Comparison of ENCODE assay signal across 12 cellular contexts in genomic region chr11:14764213-14764898, GRCh38.
A peak's percentile ranks its signal among the peaks of the same experiment; 100 is the strongest.
DNase-seq lines count a peak whose midpoint lies in the region; ATAC-seq and TF ChIP-seq lines count a peak whose summit lies in the region.
"Had no signal": no experiment of that assay in that cellular context is flagged by ENCODE, and none has a peak within 500 bp of the region (broad histone marks: within the 10 kb centered on the region; RNA-seq: fewer than 3 reads in every experiment).

No MANE protein-coding gene starts in this region.

- H3K27me3 ChIP-seq in SJCRH30: no peaks in the 10 kb centered on the region

- peak overlapping the region; percentile 74 for H3K27ac ChIP-seq in SJCRH30

- CTCF ChIA-PET in HEK293T (lab: Yijun Ruan, JAX): interaction anchor here (0.6 to 2.2 kb wide), 2 partner anchors 143 to 474 kb away, joined by 4 to 10 read pairs; no protein-coding TSS in a partner anchor

- intact Hi-C loops in activated CD4-positive, alpha-beta T cell treated with anti-CD3 and anti-CD28 coated beads, Interleukin-2, amount 10 ng/mL, durations not matched to agents 24 days and 14 days (cut with micrococcal nuclease): loop anchor here (2.0 to 10.0 kb wide), 2 partner anchors 20 to 430 kb away; no protein-coding TSS in a partner anchor
- intact Hi-C loops in natural killer cell (cut with micrococcal nuclease): loop anchor here (2.0 kb wide), 2 partner anchors 126 to 228 kb away; no protein-coding TSS in a partner anchor

- peaks cover 31% of the 10 kb centered on the region for H3K4me1 Mint-ChIP-seq in activated CD4-positive, alpha-beta T cell treated with anti-CD3 and anti-CD28 coated beads, Interleukin-2, amount 10 ng/mL, durations not matched to agents 24 days and 14 days
- peaks cover 8 to 9% of the 10 kb centered on the region in 2 donors for H3K4me1 Mint-ChIP-seq in natural killer cell
- H3K4me1 Mint-ChIP-seq: WTC11 had no signal

- H3K27ac Mint-ChIP-seq in activated CD4-positive, alpha-beta T cell treated with anti-CD3 and anti-CD28 coated beads, Interleukin-2, amount 10 ng/mL, durations not matched to agents 24 days and 14 days: no peak overlapping the region
- H3K27ac Mint-ChIP-seq in natural killer cell: peak overlapping the region; percentile 69 to 75
- H3K27ac Mint-ChIP-seq: WTC11 had no signal

- no peaks in the 10 kb centered on the region for H3K9me3 Mint-ChIP-seq in activated CD4-positive, alpha-beta T cell treated with anti-CD3 and anti-CD28 coated beads, Interleukin-2, amount 10 ng/mL, durations not matched to agents 24 days and 14 days
- H3K9me3 Mint-ChIP-seq in natural killer cell: no peaks in the 10 kb centered on the region
- H3K9me3 Mint-ChIP-seq: WTC11 had no signal

- no peak for TF ChIP-seq CTCF in natural killer cell (IDR thresholded peaks at IDR 0.05)

- POLR2A ChIA-PET in HEK293T (lab: Yijun Ruan, JAX): interaction anchor here (1.4 kb wide), 1 partner anchor 127 kb away, joined by 3 read pairs; the partner anchor contains the start of gene CYP2R1

- no peak overlapping the region for H3K4me3 Mint-ChIP-seq in activated CD4-positive, alpha-beta T cell treated with anti-CD3 and anti-CD28 coated beads, Interleukin-2, amount 10 ng/mL, durations not matched to agents 24 days and 14 days
- peak overlapping the region; percentile 61 for H3K4me3 Mint-ChIP-seq in natural killer cell
- H3K4me3 Mint-ChIP-seq: WTC11 had no signal

- peak; percentile 70 for DNase-seq in activated CD4-positive, alpha-beta T cell treated with anti-CD3 and anti-CD28 coated beads, Interleukin-2, amount 10 ng/mL, durations not matched to agents 24 days and 14 days
- no peak for DNase-seq in activated CD4-positive, alpha-beta T cell treated with anti-CD3 and anti-CD28 coated beads for 1 hour
- DNase-seq in HEK293T (ENCODE audit: extremely low spot score) (no peak), SJCRH30 (peak in 1 of 2 experiments; percentile 28), natural killer cell (no peak), ACHN (no peak), NCI-H1436 treated with DMSO at 0.1 percent for 48 hours (lab: John Stamatoyannopoulos, UW) (no peak)
- DNase-seq: mesendoderm, NCI-H1092, occipital lobe had no signal

- no peaks in the 10 kb centered on the region for H3K36me3 ChIP-seq in SJCRH30

- ATAC-seq in natural killer cell: peak in 1 of 3 donors; percentile 9
- no peak for ATAC-seq in GM18867 (IDR thresholded peaks at IDR 0.05; ENCODE audit: unreplicated experiment)
- ATAC-seq: WTC11 had no signal

- peaks cover 3% of the 10 kb centered on the region for H3K36me3 Mint-ChIP-seq in activated CD4-positive, alpha-beta T cell treated with anti-CD3 and anti-CD28 coated beads, Interleukin-2, amount 10 ng/mL, durations not matched to agents 24 days and 14 days (ENCODE audit: low read depth)
- H3K36me3 Mint-ChIP-seq in natural killer cell: no peaks in the 10 kb centered on the region
- H3K36me3 Mint-ChIP-seq: WTC11 had no signal

- peaks cover 51% of the 10 kb centered on the region for H3K4me1 ChIP-seq in SJCRH30

- in situ Hi-C loops in ACHN (cut with HindIII; ENCODE audit: low pct_ligation_motif_present, low pct_unique_long_range_greater_than_20kb, low sequenced_read_pairs): no loop called here

- H3K27me3 Mint-ChIP-seq in activated CD4-positive, alpha-beta T cell treated with anti-CD3 and anti-CD28 coated beads, Interleukin-2, amount 10 ng/mL, durations not matched to agents 24 days and 14 days: no peaks in the 10 kb centered on the region
- no peaks in the 10 kb centered on the region for H3K27me3 Mint-ChIP-seq in natural killer cell (ENCODE audit: low read depth in 2 of 2)

- no peak overlapping the region for H3K4me3 ChIP-seq in SJCRH30

- H3K9me3 ChIP-seq in SJCRH30 (replicated peaks): no peaks in the 10 kb centered on the region

TF ChIP-seq in HEK293T, 16 proteins besides CTCF, POLR2A, EP300 and RAD21:
- TF ChIP-seq ZNF384 (IDR thresholded peaks at IDR 0.05) (peak; percentile 37; the same call in 1 of the 2 replicates), FOXK2 (IDR thresholded peaks at IDR 0.05) (no peak)
